In the genomic region with DNA sequence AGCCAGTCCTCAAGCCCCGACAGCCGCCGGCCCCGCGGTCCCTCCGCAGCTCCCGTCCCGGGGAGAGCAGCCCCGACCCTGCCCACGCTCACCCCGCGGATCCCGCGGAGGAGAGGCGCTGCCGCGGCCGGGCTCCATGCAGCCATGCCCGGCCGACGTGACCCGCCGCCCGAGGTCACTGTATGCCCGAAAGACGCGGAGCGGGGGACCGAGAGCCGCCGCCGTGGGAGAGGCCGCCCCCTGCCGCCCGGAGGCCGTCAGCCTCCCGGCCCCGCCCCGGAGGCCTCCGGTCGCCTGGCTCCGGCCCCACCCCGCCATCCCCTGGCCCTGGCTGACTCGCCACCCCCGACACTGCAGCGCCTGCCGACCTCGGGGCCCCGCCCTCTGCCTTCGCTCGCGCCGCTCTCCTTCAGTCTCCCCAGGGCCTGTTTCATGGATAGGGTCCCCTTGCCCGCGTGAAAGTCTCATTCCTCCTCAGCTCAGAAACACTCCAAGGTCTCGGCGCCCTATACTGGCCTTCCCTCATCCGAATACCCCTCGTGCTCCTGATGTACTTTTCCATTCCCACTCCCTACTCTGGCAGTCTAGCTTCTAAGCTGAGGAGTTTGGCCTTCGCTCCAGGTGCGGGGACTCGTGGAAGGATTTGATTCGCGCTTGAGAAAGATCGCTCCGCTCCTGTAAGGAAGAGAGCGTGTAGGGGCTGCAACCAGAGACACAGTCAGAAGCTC, we compare ENCODE assay signal across 8 cellular contexts. TPM values are rescaled to one million over a fixed set of nuclear protein-coding genes. Genes with fewer than 3 reads are reported as not detected.
DNase-seq lines count a peak whose midpoint lies in the region; ATAC-seq and TF ChIP-seq lines count a peak whose summit lies in the region.

A gene with protein sequence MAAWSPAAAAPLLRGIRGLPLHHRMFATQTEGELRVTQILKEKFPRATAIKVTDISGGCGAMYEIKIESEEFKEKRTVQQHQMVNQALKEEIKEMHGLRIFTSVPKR (minus strand): TSS at position 184 of the 728 bp plus-strand sequence. CDS start 38 bp downstream, at position 146.

- peaks cover 12% of the 10 kb centered on the region for H3K36me3 ChIP-seq in Panc1 (ENCODE audit: control insufficient read depth, insufficient read depth, low read length)

- peak within 1 kb of the TSS; percentile 82 to 88 for H3K4me3 ChIP-seq in Panc1 (ENCODE audit: low read depth in 2 of 2, low read length in 2 of 2)

- CTCF ChIA-PET in Panc1 (lab: Charles Lee), result interaction anchor here (0.6 to 1.0 kb wide), 5 partner anchors 19 to 160 kb away, joined by 3 to 8 read pairs (median 5); no protein-coding TSS in a partner anchor

- peak within 1 kb of the TSS; percentile 89 for H3K27ac ChIP-seq in Panc1 (ENCODE audit: low read length)

- intact Hi-C loops in Panc1 (cut with micrococcal nuclease; ENCODE audit: unreplicated experiment), result no loop called here

- no peaks in the 10 kb centered on the region for H3K9me3 Mint-ChIP-seq in IgD-negative memory B cell
- H3K9me3 Mint-ChIP-seq in nephron, result no peaks in the 10 kb centered on the region
- H3K9me3 Mint-ChIP-seq in stimulated activated naive CD8-positive, alpha-beta T cell treated with anti-CD3 and anti-CD28 coated beads, Interleukin-15, amount 100 ng/mL, for 72 hours, result no peaks in the 10 kb centered on the region

- in situ Hi-C loops in Panc1 (cut with HindIII; ENCODE audit: low pct_unique_long_range_greater_than_20kb, low sequenced_read_pairs), result no loop called here

- H3K27me3 ChIP-seq in Panc1 (ENCODE audit: control insufficient read depth, insufficient read depth, low read length), result no peaks in the 10 kb centered on the region

- H3K4me3 Mint-ChIP-seq in IgD-negative memory B cell (no peak within 1 kb of the TSS), nephron (no peak within 1 kb of the TSS)
- H3K4me3 Mint-ChIP-seq in stimulated activated naive CD8-positive, alpha-beta T cell treated with anti-CD3 and anti-CD28 coated beads, Interleukin-15, amount 100 ng/mL, for 72 hours, result no peak within 1 kb of the TSS

- peak; percentile 97 for TF ChIP-seq CTCF in Panc1 (IDR thresholded peaks at IDR 0.05)
- TF ChIP-seq CTCF in nephron (IDR thresholded peaks at IDR 0.05; ENCODE audit: unreplicated experiment in 3 of 3), result peak; percentile 62 to 74 (median 63)

- DNase-seq in DMS79 treated with DMSO at 0.1 percent for 48 hours (lab: John Stamatoyannopoulos, UW), result peak; percentile 84
- peak; percentile 20 for DNase-seq in Panc1 (ENCODE audit: low read depth, low spot score)
- DNase-seq in activated T-helper 1 cell treated with Interleukin-2 at 50 U/mL for 16 hours (ENCODE audit: low read depth), result peak; percentile 75
- DNase-seq in fibroblast of peridontal ligament (ENCODE audit: extremely low read depth), result peak; percentile 58
- DNase-seq in stimulated activated naive CD8-positive, alpha-beta T cell treated with anti-CD3 and anti-CD28 coated beads, Interleukin-15, amount 100 ng/mL, for 72 hours, result peak; percentile 90

- ATAC-seq in GM21529 (IDR thresholded peaks at IDR 0.05; ENCODE audit: unreplicated experiment) (peak; percentile 84), Panc1 (peak; percentile 97)
- peak; percentile 94 for ATAC-seq in stimulated activated naive CD8-positive, alpha-beta T cell treated with anti-CD3 and anti-CD28 coated beads, Interleukin-15, amount 100 ng/mL, for 72 hours

- no TSS peak for BruUV-seq in Panc1 (replicated peaks; lab: Mats Ljungman, UMichigan)

- POLR2A ChIA-PET in Panc1 (lab: Charles Lee), result interaction anchor here (0.7 kb wide), 1 partner anchor 305 kb away, joined by 3 read pairs; no protein-coding TSS in a partner anchor

- H3K27ac Mint-ChIP-seq in IgD-negative memory B cell (no peak within 1 kb of the TSS), nephron (no peak within 1 kb of the TSS)
- H3K27ac Mint-ChIP-seq in stimulated activated naive CD8-positive, alpha-beta T cell treated with anti-CD3 and anti-CD28 coated beads, Interleukin-15, amount 100 ng/mL, for 72 hours, result no peak within 1 kb of the TSS

- H3K36me3 Mint-ChIP-seq in IgD-negative memory B cell (no peaks in the 10 kb centered on the region), nephron (ENCODE audit: low read depth) (peaks cover 4% of the 10 kb centered on the region)

- H3K9me3 ChIP-seq in Panc1 (ENCODE audit: control insufficient read depth, insufficient read depth, low read depth, low read length), result no peaks in the 10 kb centered on the region

- peaks cover 10% of the 10 kb centered on the region; the same call in 1 of the 2 replicates for H3K4me1 ChIP-seq in Panc1 (ENCODE audit: control insufficient read depth, insufficient read depth, low read length)

- peaks cover 8 to 30% (median 9%) of the 10 kb centered on the region in 3 donors for H3K4me1 Mint-ChIP-seq in IgD-negative memory B cell
- H3K4me1 Mint-ChIP-seq in nephron, result no peaks in the 10 kb centered on the region
- H3K4me1 Mint-ChIP-seq in stimulated activated naive CD8-positive, alpha-beta T cell treated with anti-CD3 and anti-CD28 coated beads, Interleukin-15, amount 100 ng/mL, for 72 hours, result no peaks in the 10 kb centered on the region

- H3K27me3 Mint-ChIP-seq in IgD-negative memory B cell (no peaks in the 10 kb centered on the region), nephron (ENCODE audit: low read depth) (no peaks in the 10 kb centered on the region)
- no peaks in the 10 kb centered on the region for H3K27me3 Mint-ChIP-seq in stimulated activated naive CD8-positive, alpha-beta T cell treated with anti-CD3 and anti-CD28 coated beads, Interleukin-15, amount 100 ng/mL, for 72 hours

RNA-seq across cellular contexts. Expression of the gene that starts here (rescaled TPM):
- 44.5 TPM for polyA plus RNA-seq in IgD-negative memory B cell
- 69.7 TPM for total RNA-seq in Panc1 (2021; ENCODE audit: unreplicated experiment)
- 61.6 TPM for polyA plus RNA-seq in Panc1 (2012; ENCODE audit: insufficient read length)

Comparison
In these comparisons a context has a peak if more than half of its experiments do, and no peak if none do; other contexts are left out.
1. Peak in every context shown above with its lines: DNase-seq, ATAC-seq, H3K4me3 ChIP-seq and H3K27ac ChIP-seq.
2. DNase-seq: peak in every context shown above with its lines; median percentile 90 in stimulated activated naive CD8-positive, alpha-beta T cell treated with anti-CD3 and anti-CD28 coated beads, Interleukin-15, amount 100 ng/mL, for 72 hours; 84 in DMS79 treated with DMSO at 0.1 percent for 48 hours; 75 in activated T-helper 1 cell treated with Interleukin-2 at 50 U/mL for 16 hours; 58 in fibroblast of peridontal ligament; 20 in Panc1.